In genomic region chr10:44959243-44960097, GRCh38 we compare ENCODE assay signal across 8 cellular contexts. TPM values are rescaled to one million over a fixed set of nuclear protein-coding genes. Genes with fewer than 3 reads are reported as not detected.
A peak's percentile ranks its signal among the peaks of the same experiment; 100 is the strongest.
DNase-seq lines count a peak whose midpoint lies in the region; ATAC-seq, FAIRE-seq and TF ChIP-seq lines count a peak whose summit lies in the region.

RASSF4 (plus strand) TSS chr10:44959802; CDS start chr10:44970203, 10,401 bp downstream.

- H3K4me3 ChIP-seq in A549 (peak within 1 kb of the TSS; percentile 53), keratinocyte (ENCODE audit: control insufficient read depth in 2 of 3, extremely low read depth in 1 of 3, insufficient read depth in 2 of 3, low read depth in 1 of 3, low read length in 3 of 3) (peak within 1 kb of the TSS; percentile 72 to 88 (median 85))

- no peaks in the 10 kb centered on the region for H4K20me1 ChIP-seq in keratinocyte (ENCODE audit: control insufficient read depth, extremely low read depth, insufficient read depth, low read length)

- ATAC-seq in A549 = peak; percentile 97 to 100
- peak; percentile 60 for ATAC-seq in HG03060 (IDR thresholded peaks at IDR 0.05; ENCODE audit: low read depth, unreplicated experiment)

- H3K9me3 ChIP-seq in A549 = no peaks in the 10 kb centered on the region
- no peaks in the 10 kb centered on the region for H3K9me3 ChIP-seq in keratinocyte (ENCODE audit: control insufficient read depth, low read depth, low read length)

- WGBS in A549 (ENCODE audit: missing lambda C conversion rate) = 4% methylated on average over 10 of the region's 74 CpGs

- H3K9me1 ChIP-seq in keratinocyte (ENCODE audit: control insufficient read depth, extremely low read depth, insufficient read depth, low read length) = no peaks in the 10 kb centered on the region

- TF ChIP-seq CTCF in A549 (IDR thresholded peaks at IDR 0.05) (no peak), keratinocyte (optimal IDR thresholded peaks at IDR 0.05 in 1 of 3, IDR thresholded peaks at IDR 0.05 in 1 of 3, conservative IDR thresholded peaks at IDR 0.05 in 1 of 3; ENCODE audit: extremely low read depth in 1 of 3, insufficient read depth in 2 of 3, low read length in 3 of 3) (no peak)

- peaks cover 12% of the 10 kb centered on the region; the same call in 2 of the 3 replicates for H3K4me1 ChIP-seq in A549
- H3K4me1 ChIP-seq in keratinocyte (ENCODE audit: control insufficient read depth, extremely low read depth, insufficient read depth, low read length) = peaks cover 14% of the 10 kb centered on the region

- dilution Hi-C loops in keratinocyte (cut with MboI; ENCODE audit: extremely low pct_ligation_motif_present, low sequenced_read_pairs) = no loop called here

- H3K27ac ChIP-seq in A549 = peak within 1 kb of the TSS; percentile 86
- peak within 1 kb of the TSS; percentile 42 for H3K27ac ChIP-seq in keratinocyte (ENCODE audit: control insufficient read depth, insufficient read depth, low read length)

- no peak for FAIRE-seq in A549 (lab: Jason Lieb, UNC)
- no peak for FAIRE-seq in keratinocyte (lab: Jason Lieb, UNC)

- peak; percentile 82 for TF ChIP-seq POLR2A in A549 (IDR thresholded peaks at IDR 0.05; ENCODE audit: low read length)
- TF ChIP-seq POLR2A in GM18526 (IDR thresholded peaks at IDR 0.05; ENCODE audit: extremely low read depth, insufficient read length) = peak; percentile 90

- no peaks in the 10 kb centered on the region for H3K27me3 ChIP-seq in keratinocyte (ENCODE audit: control insufficient read depth, extremely low read depth, insufficient read depth, low read length)

- no peak for TF ChIP-seq EP300 in A549 (IDR thresholded peaks at IDR 0.05)

- H3K36me3 ChIP-seq in keratinocyte (ENCODE audit: control insufficient read depth in 2 of 2, extremely low read depth in 1 of 2, insufficient read depth in 2 of 2, low read length in 2 of 2) = peaks cover 0 to 2% of the 10 kb centered on the region in 2 experiments

- peak within 1 kb of the TSS; percentile 81 for H3K9ac ChIP-seq in keratinocyte (ENCODE audit: control insufficient read depth, extremely low read depth, insufficient read depth, low read length)

- no peaks in the 10 kb centered on the region for H3K79me2 ChIP-seq in keratinocyte (ENCODE audit: control insufficient read depth, insufficient read depth, low read length)

- TF ChIP-seq RAD21 in A549 (conservative IDR thresholded peaks at IDR 0.05 in 1 of 2, IDR thresholded peaks at IDR 0.05 in 1 of 2) = no peak

- peak within 1 kb of the TSS; percentile 92 for H3K4me2 ChIP-seq in A549
- H3K4me2 ChIP-seq in keratinocyte (ENCODE audit: control insufficient read depth, extremely low read depth, insufficient read depth, low read depth, low read length) = peak within 1 kb of the TSS; percentile 99

- POLR2A ChIA-PET in A549 (lab: Yijun Ruan, JAX) = interaction anchor here (1.0 to 2.8 kb wide), 5 partner anchors 9 to 19 kb away, joined by 3 to 13 read pairs (median 5); partner anchors contain the start of gene DEPP1

- H2AFZ ChIP-seq in keratinocyte (ENCODE audit: control insufficient read depth, low read length) = peak within 1 kb of the TSS; percentile 77

- DNase-seq in A549 (ENCODE audit: low read depth in 1 of 2, low spot score in 1 of 2) (peak; percentile 85 to 89), NCI-H2196 (lab: John Stamatoyannopoulos, UW; ENCODE audit: unreplicated experiment) (peak; percentile 59), keratinocyte (ENCODE audit: low read depth, low spot score) (no peak)
- peak; percentile 81 to 87 (median 82) for DNase-seq in activated CD4-positive, CD25-positive, alpha-beta regulatory T cell (lab: John Stamatoyannopoulos, UW)
- DNase-seq in central memory CD4-positive, alpha-beta T cell = peak; percentile 87
- peak; percentile 84 to 91 for DNase-seq in stimulated activated CD4-positive, alpha-beta T cell treated with anti-CD3 and anti-CD28 coated beads, Interleukin-15, amount 100 ng/mL, for 1 hour (ENCODE audit: low read depth in 1 of 2, low spot score in 1 of 2)

- CTCF ChIA-PET in A549 (lab: Yijun Ruan, JAX) = no interaction called here

TF ChIP-seq in A549, 52 proteins besides CTCF, POLR2A, EP300 and RAD21 (continues in another document):
- peak; percentile 84; the same call in 1 of the 3 replicates for TF ChIP-seq BCL3 (IDR thresholded peaks at IDR 0.05)
- TF ChIP-seq HOXA7 (CRISPR knock-in tag; IDR thresholded peaks at IDR 0.05) = no peak
- no peak for TF ChIP-seq NFE2L2 (conservative IDR thresholded peaks at IDR 0.05; ENCODE audit: low read length)
- no peak for TF ChIP-seq RNF2 (IDR thresholded peaks at IDR 0.05; ENCODE audit: borderline replicate concordance, low read depth)
- no peak for TF ChIP-seq RARB (CRISPR knock-in tag; IDR thresholded peaks at IDR 0.05)
- no peak for TF ChIP-seq REST (IDR thresholded peaks at IDR 0.05)
- peak; percentile 47; the same call in 1 of the 2 replicates for TF ChIP-seq RFX5 (IDR thresholded peaks at IDR 0.05)
- no peak for TF ChIP-seq MAFK (IDR thresholded peaks at IDR 0.05; ENCODE audit: partially characterized antibody)
- TF ChIP-seq USF2 (IDR thresholded peaks at IDR 0.05) = no peak
- TF ChIP-seq KDM5A (IDR thresholded peaks at IDR 0.05) = no peak
- TF ChIP-seq NPAS2 (CRISPR knock-in tag; IDR thresholded peaks at IDR 0.05; ENCODE audit: borderline replicate concordance) = no peak
- no peak for TF ChIP-seq CEBPB (IDR thresholded peaks at IDR 0.05)
- TF ChIP-seq MAZ (IDR thresholded peaks at IDR 0.05; ENCODE audit: borderline replicate concordance, low read depth, low read length) = no peak
- no peak for TF ChIP-seq SMC3 (IDR thresholded peaks at IDR 0.05)
- TF ChIP-seq SREBF2 (IDR thresholded peaks at IDR 0.05) = no peak
- TF ChIP-seq RCOR1 (IDR thresholded peaks at IDR 0.05; ENCODE audit: low read depth, low read length) = no peak
- no peak for TF ChIP-seq HDAC2 (IDR thresholded peaks at IDR 0.05)
- TF ChIP-seq HOXB5 (CRISPR knock-in tag; IDR thresholded peaks at IDR 0.05) = no peak
- TF ChIP-seq ZNF302 (CRISPR knock-in tag; IDR thresholded peaks at IDR 0.05) = no peak
- no peak for TF ChIP-seq TFCP2L1 (CRISPR knock-in tag; IDR thresholded peaks at IDR 0.05)
- TF ChIP-seq JUNB (IDR thresholded peaks at IDR 0.05) = no peak
- TF ChIP-seq MYC (IDR thresholded peaks at IDR 0.05; ENCODE audit: borderline replicate concordance, low read length) = no peak

RNA-seq across cellular contexts. Expression of gene RASSF4, which starts in this region (rescaled TPM):
- 2.1 and 2.2 TPM in 2 replicates for polyA plus RNA-seq in A549 (2011; rRNA removed)
- 0.99 and 1.2 TPM in 2 replicates for polyA plus RNA-seq in A549 (2012; cell fraction: cytosol; rRNA removed)
- polyA plus RNA-seq in A549 (2012; cell fraction: nucleus; rRNA removed) = 2.7 and 2.9 TPM in 2 replicates
- polyA plus RNA-seq in A549 (2017; fragmentation: RNase III; extraction: RNeasy Plus Mini Kit Qiagen cat#74134 plus additional on column Dnase treatment) = 1.3 to 2.3 TPM (median 1.9 TPM) in 3 replicates
- 2.3 and 2.9 TPM in 2 replicates for polyA minus RNA-seq in A549 (2011; rRNA and poly(A)+ RNA removed)
- polyA plus RNA-seq in keratinocyte = 0.20 to 0.54 TPM (median 0.23 TPM) in 3 replicates
- polyA plus RNA-seq in keratinocyte (2011; ENCODE audit: low read depth) = 0.11 TPM
- polyA plus RNA-seq in keratinocyte (2011; cell fraction: cytosol; rRNA removed) = 0.06 and 0.09 TPM in 2 replicates
- 0.34 and 0.64 TPM in 2 replicates for polyA plus RNA-seq in keratinocyte (2011; cell fraction: nucleus; rRNA removed)
- polyA plus RNA-seq in keratinocyte (2012; ENCODE audit: low replicate concordance) = 0.14 TPM in 1 of 2 replicates, not detected in the other
- polyA minus RNA-seq in keratinocyte = 0.13 to 0.52 TPM (median 0.22 TPM) in 3 replicates
- not detected for polyA minus RNA-seq in keratinocyte (2011; cell fraction: cytosol; rRNA and poly(A)+ RNA removed)
- 0.54 TPM in 1 of 2 replicates, not detected in the other for polyA minus RNA-seq in keratinocyte (2011; cell fraction: nucleus; rRNA and poly(A)+ RNA removed)
